1 cellular context compared by ENCODE assay signal in genomic region chr9:94908583-94909249, GRCh38.
TF ChIP-seq lines count a peak whose summit lies in the region.

No MANE protein-coding gene starts in this region.

TF ChIP-seq in A549, 52 proteins besides CTCF, POLR2A, EP300 and RAD21 (continued from another document):
- TF ChIP-seq E2F6 (IDR thresholded peaks at IDR 0.05; ENCODE audit: borderline replicate concordance, low read depth) (no peak), REST (IDR thresholded peaks at IDR 0.05) (no peak), FOXS1 (CRISPR knock-in tag; IDR thresholded peaks at IDR 0.05) (peak; percentile 42; the same call in 1 of the 2 replicates)
TF ChIP-seq in A549: peak in this region for 26.
